Comparison of ENCODE assay signal across 15 cellular contexts in the genomic region with DNA sequence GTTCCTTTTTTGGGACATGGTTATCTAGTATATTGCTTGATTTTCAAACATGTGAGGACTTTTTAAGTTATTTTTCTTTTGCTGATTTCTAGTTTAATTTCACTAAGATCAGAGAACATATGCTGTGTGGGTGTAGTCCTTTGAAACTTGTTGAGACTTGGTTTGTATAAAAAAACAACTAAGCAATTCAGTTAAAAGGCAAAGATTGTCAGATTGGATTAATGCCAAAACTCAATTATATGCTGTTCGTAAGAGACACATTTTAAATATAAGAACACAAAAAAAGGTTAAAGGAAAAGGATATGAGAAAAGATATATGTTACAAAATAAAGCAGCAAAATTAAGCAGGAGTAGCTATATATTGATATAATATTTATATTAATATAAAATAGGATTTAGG. TPM values are rescaled to one million over a fixed set of nuclear protein-coding genes. Genes with fewer than 3 reads are reported as not detected.
DNase-seq lines count a peak whose midpoint lies in the region; ATAC-seq, FAIRE-seq and TF ChIP-seq lines count a peak whose summit lies in the region.
"Had no signal": no experiment of that assay in that cellular context is flagged by ENCODE, and none has a peak within 500 bp of the region (broad histone marks: within the 10 kb centered on the region; RNA-seq: fewer than 3 reads in every experiment).

No MANE protein-coding gene starts in this region.

- no peaks in the 10 kb centered on the region for H3K9me3 ChIP-seq in CD8-positive, alpha-beta T cell (ENCODE audit: low read length)
- no peaks in the 10 kb centered on the region for H3K9me3 ChIP-seq in naive thymus-derived CD4-positive, alpha-beta T cell (ENCODE audit: control insufficient read depth in 2 of 3, low read length in 3 of 3)

- DNase-seq in CD8-positive, alpha-beta T cell, result no peak
- peak; percentile 9 for DNase-seq in NCI-H2171 (lab: John Stamatoyannopoulos, UW)
- DNase-seq in bronchial epithelial cell (ENCODE audit: low read depth), result peak; percentile 52
- peak in 2 of 9 donors; percentile 24 to 40 for DNase-seq in naive thymus-derived CD4-positive, alpha-beta T cell
- DNase-seq in activated CD4-positive, alpha-beta T cell treated with anti-CD3 and anti-CD28 coated beads, Interleukin-2, amount 50 U/mL, for 48 hours, result no peak
- DNase-seq in globus pallidus (ENCODE audit: low spot score), result no peak
- DNase-seq: ACHN, C1 segment of cervical spinal cord, H7, NCI-H1048, NCI-H2081 treated with DMSO at 0.1 percent for 48 hours, NCI-H510A, NCI-H82, PC-9 had no signal

- peak overlapping the region; percentile 1 for H3K27ac Mint-ChIP-seq in CD8-positive, alpha-beta T cell
- peak overlapping the region in 8 of 9 donors; percentile 19 to 85 (median 56) for H3K27ac Mint-ChIP-seq in naive thymus-derived CD4-positive, alpha-beta T cell

- H3K27ac ChIP-seq in CD8-positive, alpha-beta T cell (ENCODE audit: low read depth, low read length), result no peak overlapping the region
- no peak overlapping the region for H3K27ac ChIP-seq in naive thymus-derived CD4-positive, alpha-beta T cell (ENCODE audit: low read depth, low read length)
- H3K27ac ChIP-seq: PC-9 had no signal

- peaks cover 12% of the 10 kb centered on the region for H3K36me3 ChIP-seq in CD8-positive, alpha-beta T cell (ENCODE audit: insufficient read depth, low read length)
- H3K36me3 ChIP-seq in bronchial epithelial cell (ENCODE audit: control insufficient read depth, insufficient read depth, low read length), result no peaks in the 10 kb centered on the region
- peaks cover 8 to 31% (median 11%) of the 10 kb centered on the region in 3 experiments for H3K36me3 ChIP-seq in naive thymus-derived CD4-positive, alpha-beta T cell (ENCODE audit: control insufficient read depth in 2 of 3, insufficient read depth in 3 of 3, low read length in 3 of 3)

- POLR2A ChIA-PET in CD8-positive, alpha-beta T cell (lab: Charles Lee), result interaction anchor here (1.0 kb wide), 1 partner anchor 223 kb away, joined by 3 read pairs; no protein-coding TSS in a partner anchor
- POLR2A ChIA-PET in naive thymus-derived CD4-positive, alpha-beta T cell (lab: Charles Lee), result interaction anchor here (0.6 to 1.6 kb wide), 2 partner anchors 63 to 244 kb away, joined by 3 read pairs; no protein-coding TSS in a partner anchor

- H3K4me3 Mint-ChIP-seq in CD8-positive, alpha-beta T cell, result no peak overlapping the region
- H3K4me3 Mint-ChIP-seq in naive thymus-derived CD4-positive, alpha-beta T cell, result peak overlapping the region in 4 of 10 donors; percentile 7 to 61 (median 45)

- CTCF ChIA-PET in CD8-positive, alpha-beta T cell (lab: Charles Lee), result interaction anchor here (0.6 kb wide), 1 partner anchor 222 kb away, joined by 3 read pairs; no protein-coding TSS in a partner anchor
- CTCF ChIA-PET in naive thymus-derived CD4-positive, alpha-beta T cell (lab: Charles Lee), result interaction anchor here (1.0 to 1.3 kb wide), 2 partner anchors 222 to 227 kb away, joined by 4 to 6 read pairs; no protein-coding TSS in a partner anchor

- TF ChIP-seq CTCF in CD8-positive, alpha-beta T cell (IDR thresholded peaks at IDR 0.05), result no peak
- TF ChIP-seq CTCF in bronchial epithelial cell (IDR thresholded peaks at IDR 0.05; ENCODE audit: insufficient read depth, low read length, severe bottlenecking), result no peak

- ATAC-seq in CD8-positive, alpha-beta T cell, result no peak
- ATAC-seq in naive thymus-derived CD4-positive, alpha-beta T cell, result no peak
- no peak for ATAC-seq in GM19455 (IDR thresholded peaks at IDR 0.05; ENCODE audit: unreplicated experiment)

- H3K36me3 Mint-ChIP-seq in CD8-positive, alpha-beta T cell, result peaks cover 57% of the 10 kb centered on the region
- peaks cover 8 to 41% (median 18%) of the 10 kb centered on the region in 5 donors for H3K36me3 Mint-ChIP-seq in naive thymus-derived CD4-positive, alpha-beta T cell

- H3K4me3 ChIP-seq in CD8-positive, alpha-beta T cell (ENCODE audit: low read depth, low read length), result no peak overlapping the region
- no peak overlapping the region for H3K4me3 ChIP-seq in bronchial epithelial cell (ENCODE audit: low read depth, low read length)
- no peak overlapping the region for H3K4me3 ChIP-seq in naive thymus-derived CD4-positive, alpha-beta T cell (ENCODE audit: low read length)
- H3K4me3 ChIP-seq: PC-9 had no signal

- intact Hi-C loops in CD8-positive, alpha-beta T cell (cut with DNase I, micrococcal nuclease), result loop anchor here in 1 of 2 experiments (10.0 kb wide), 1 partner anchor 622 kb away; no protein-coding TSS in a partner anchor
- intact Hi-C loops in naive thymus-derived CD4-positive, alpha-beta T cell (cut with micrococcal nuclease), result no loop called here

- peaks cover 18% of the 10 kb centered on the region for H3K4me1 ChIP-seq in CD8-positive, alpha-beta T cell (ENCODE audit: insufficient read depth, low read length)
- H3K4me1 ChIP-seq in naive thymus-derived CD4-positive, alpha-beta T cell (ENCODE audit: control insufficient read depth in 2 of 2, insufficient read depth in 2 of 2, low read length in 2 of 2), result peaks cover 4 to 7% of the 10 kb centered on the region in 2 donors

- no peak for FAIRE-seq in bronchial epithelial cell (lab: Jason Lieb, UNC)

- H3K9me3 Mint-ChIP-seq in CD8-positive, alpha-beta T cell, result no peaks in the 10 kb centered on the region
- H3K9me3 Mint-ChIP-seq in naive thymus-derived CD4-positive, alpha-beta T cell, result no peaks in the 10 kb centered on the region

- H3K27me3 Mint-ChIP-seq in CD8-positive, alpha-beta T cell (ENCODE audit: low read depth), result no peaks in the 10 kb centered on the region
- H3K27me3 Mint-ChIP-seq in naive thymus-derived CD4-positive, alpha-beta T cell, result no peaks in the 10 kb centered on the region

- no peaks in the 10 kb centered on the region for H3K27me3 ChIP-seq in CD8-positive, alpha-beta T cell (ENCODE audit: insufficient read depth, low read length)
- no peaks in the 10 kb centered on the region for H3K27me3 ChIP-seq in bronchial epithelial cell (ENCODE audit: control insufficient read depth, insufficient read depth, low read length)
- H3K27me3 ChIP-seq in naive thymus-derived CD4-positive, alpha-beta T cell (ENCODE audit: control insufficient read depth in 2 of 2, insufficient read depth in 2 of 2, low read length in 2 of 2), result no peaks in the 10 kb centered on the region

- peaks cover 34% of the 10 kb centered on the region for H3K4me1 Mint-ChIP-seq in CD8-positive, alpha-beta T cell (ENCODE audit: low read depth)
- H3K4me1 Mint-ChIP-seq in naive thymus-derived CD4-positive, alpha-beta T cell, result peaks cover 9 to 54% (median 47%) of the 10 kb centered on the region in 7 donors

RNA-seq across cellular contexts. Expression of gene RRM1, which starts 17.8 kb away (rescaled TPM):
- 10 to 100 TPM; 53.1 to 57.3 TPM for total RNA-seq in CD8-positive, alpha-beta T cell
- total RNA-seq in bronchial epithelial cell, result 40.7 and 44.0 TPM in 2 replicates
- total RNA-seq in naive thymus-derived CD4-positive, alpha-beta T cell, result 100 to 1,000 TPM in 1 of 5 experiments, 10 to 100 TPM in 4; 33.6 to 140 (median 40.3) TPM
- 10 to 100 TPM; 36.2 to 36.6 TPM for polyA plus RNA-seq in naive thymus-derived CD4-positive, alpha-beta T cell

Comparison
In these comparisons a context has a peak if more than half of its experiments do, and no peak if none do; other contexts are left out.
1. DNase-seq: peak in NCI-H2171 (single experiment) and bronchial epithelial cell (single experiment); none in CD8-positive, alpha-beta T cell (0 of 7), activated CD4-positive, alpha-beta T cell treated with anti-CD3 and anti-CD28 coated beads, Interleukin-2, amount 50 U/mL, for 48 hours (0 of 2) and globus pallidus (single experiment).